ENCODE assay signal across 37 cellular contexts in genomic region chr12:112755507-112755906, GRCh38. TPM values are rescaled to one million over a fixed set of nuclear protein-coding genes. Genes with fewer than 3 reads are reported as not detected.
"Had no signal": no experiment of that assay in that cellular context is flagged by ENCODE, and none has a peak within 500 bp of the region (broad histone marks: within the 10 kb centered on the region; RNA-seq: fewer than 3 reads in every experiment).

No MANE protein-coding gene starts in this region.

- H3K4me1 ChIP-seq: adrenal gland, ascending aorta had no signal

- H3K27me3 ChIP-seq: adrenal gland, ascending aorta, cardiac muscle cell had no signal

- DNase-seq: activated B cell treated with CpG ODN at 0.5 μM for 24 hours; activated CD4-positive, alpha-beta memory T cell treated with anti-CD3 and anti-CD28 coated beads for 36 hours; activated CD4-positive, alpha-beta T cell treated with anti-CD3 and anti-CD28 coated beads for 4 hours; activated CD4-positive, alpha-beta T cell treated with anti-CD3 and anti-CD28 coated beads, Interleukin-2, amount 10 ng/mL, durations not matched to agents 24 days and 14 days; activated CD4-positive, alpha-beta T cell treated with anti-CD3 and anti-CD28 coated beads, Interleukin-2, amount 50 U/mL, for 1 hour; activated CD4-positive, alpha-beta T cell treated with anti-CD3 and anti-CD28 coated beads, Interleukin-2, amount 50 U/mL, for 4 hours; activated CD4-positive, CD25-positive, alpha-beta regulatory T cell treated with anti-CD3 and anti-CD28 coated beads, Interleukin-2, amount 50 U/mL, for 72 hours; activated CD8-positive, alpha-beta memory T cell treated with anti-CD3 and anti-CD28 coated beads, Interleukin-2, amount 50 U/mL, for 4 hours; activated CD8-positive, alpha-beta T cell treated with anti-CD3 and anti-CD28 coated beads for 36 hours; activated effector memory CD4-positive, alpha-beta T cell treated with anti-CD3 and anti-CD28 coated beads, Interleukin-2, amount 50 U/mL, for 16 hours; activated gamma-delta T cell treated with Interleukin-2 at 50 U/mL for 16 hours; activated naive CD4-positive, alpha-beta T cell; activated naive CD4-positive, alpha-beta T cell treated with anti-CD3 and anti-CD28 coated beads for 36 hours; activated naive CD4-positive, alpha-beta T cell treated with anti-CD3 and anti-CD28 coated beads, Interleukin-2, amount 50 U/mL, for 16 hours; activated naive CD8-positive, alpha-beta T cell treated with anti-CD3 and anti-CD28 coated beads for 36 hours; activated T-cell treated with anti-CD3 and anti-CD28 coated beads for 4 hours; activated T-cell treated with anti-CD3 and anti-CD28 coated beads, Interleukin-2, amount 50 U/mL, for 1 hour; activated T-cell treated with anti-CD3 and anti-CD28 coated beads, Interleukin-2, amount 50 U/mL, for 4 hours; activated T-cell treated with anti-CD3 and anti-CD28 coated beads, Interleukin-2, amount 50 U/mL, for 72 hours; adrenal gland; amniotic stem cell; anterior cingulate cortex; caudate nucleus; cerebellar nuclear complex; T-helper 1 cell; T-helper 2 cell; T-helper 9 cell had no signal

- ATAC-seq: activated CD8-positive, alpha-beta T cell treated with anti-CD3 and anti-CD28 coated beads for 36 hours; activated naive CD4-positive, alpha-beta T cell treated with anti-CD3 and anti-CD28 coated beads, Interleukin-2, amount 50 U/mL, for 72 hours; activated T-cell treated with anti-CD3 and anti-CD28 coated beads, Interleukin-2, amount 50 U/mL, for 4 hours; activated T-cell treated with anti-CD3 and anti-CD28 coated beads, Interleukin-2, amount 50 U/mL, for 72 hours; activated T-helper 17 cell treated with anti-CD3 and anti-CD28 coated beads, Interleukin-2, amount 50 U/mL, for 72 hours had no signal

- H3K4me3 ChIP-seq: adrenal gland, ascending aorta, cardiac muscle cell had no signal

- FAIRE-seq: bronchial epithelial cell, TTC549 had no signal

- H3K27ac ChIP-seq: adrenal gland, ascending aorta, cardiac muscle cell, VCaP had no signal

- H3K36me3 ChIP-seq: adrenal gland, ascending aorta, cardiac muscle cell had no signal

RNA-seq across cellular contexts. Expression of gene RPH3A, which starts 36.0 kb away (rescaled TPM):
- total RNA-seq: activated B cell treated with CpG ODN at 0.5 μM for 24 hours; activated CD4-positive, alpha-beta memory T cell treated with anti-CD3 and anti-CD28 coated beads for 36 hours; activated CD4-positive, alpha-beta T cell treated with anti-CD3 and anti-CD28 coated beads, Interleukin-2, amount 10 ng/mL, durations not matched to agents 24 days and 14 days; activated CD8-positive, alpha-beta memory T cell treated with anti-CD3 and anti-CD28 coated beads for 36 hours; activated CD8-positive, alpha-beta T cell treated with anti-CD3 and anti-CD28 coated beads for 36 hours; activated naive CD4-positive, alpha-beta T cell treated with anti-CD3 and anti-CD28 coated beads for 36 hours; activated naive CD4-positive, alpha-beta T cell treated with anti-CD3 and anti-CD28 coated beads, Interleukin-2, amount 50 U/mL, for 72 hours; activated naive CD8-positive, alpha-beta T cell treated with anti-CD3 and anti-CD28 coated beads for 36 hours; activated T-cell treated with anti-CD3 and anti-CD28 coated beads, Interleukin-2, amount 50 U/mL, for 4 hours; activated T-cell treated with anti-CD3 and anti-CD28 coated beads, Interleukin-2, amount 50 U/mL, for 72 hours; activated T-helper 1 cell treated with anti-CD3 and anti-CD28 coated beads, Interleukin-12 subunit alpha, Interleukin-12 subunit beta, Interleukin-2, Interleukin-4 antibody, amounts not matched to agents 30 ng/mL and 10 ng/mL and 1 ng/mL, durations not matched to agents 14 hours and 24 hours and 36 hours; activated T-helper 17 cell treated with anti-CD3 and anti-CD28 coated beads, Interleukin-2, amount 50 U/mL, for 72 hours; ascending aorta; bronchial epithelial cell; chondrocyte had no signal
